ENCODE assay signal across 7 cellular contexts in the genomic region with DNA sequence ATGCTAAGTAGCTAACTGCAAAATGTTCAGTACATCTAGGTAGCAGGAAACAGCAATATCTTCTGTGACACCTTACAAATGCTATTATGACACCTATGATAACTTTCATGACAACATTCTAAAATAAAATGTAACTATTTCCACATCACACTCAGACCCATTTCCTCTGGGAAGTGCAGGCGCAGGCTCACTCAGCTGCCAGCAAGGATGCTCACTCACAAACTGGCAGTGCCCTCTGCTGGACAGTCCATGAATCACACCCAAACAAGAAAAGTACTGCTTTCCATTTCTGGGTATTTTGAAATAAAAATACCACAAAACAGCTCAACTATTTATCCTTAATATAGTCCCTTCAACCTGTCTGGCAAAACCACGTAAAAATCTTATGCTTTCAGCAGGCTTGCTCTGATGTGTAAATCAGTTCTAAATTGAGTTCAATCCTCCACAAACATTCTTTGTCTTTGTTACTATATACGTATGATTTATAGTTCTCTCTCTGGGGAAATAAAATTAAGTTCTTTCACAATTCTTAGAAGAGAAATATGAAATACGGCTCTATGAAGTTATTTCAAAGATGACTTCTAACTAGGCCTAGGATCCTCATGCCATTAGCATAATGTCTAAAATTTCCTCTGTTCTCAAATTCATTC.
A peak's percentile ranks its signal among the peaks of the same experiment; 100 is the strongest.
DNase-seq lines count a peak whose midpoint lies in the region; ATAC-seq, FAIRE-seq and TF ChIP-seq lines count a peak whose summit lies in the region.

No MANE protein-coding gene starts in this region.

- H3K9me3 ChIP-seq in H1 (ENCODE audit: insufficient read depth in 2 of 2, low read depth in 1 of 2, low read length in 1 of 2) = no peaks in the 10 kb centered on the region

- H4K8ac ChIP-seq in H1 (ENCODE audit: extremely low read depth, insufficient read depth, low read length) = no peak overlapping the region

- H3K36me3 ChIP-seq in H1 (ENCODE audit: control insufficient read depth in 2 of 4, insufficient read depth in 4 of 4, low read length in 3 of 4) = no peaks in the 10 kb centered on the region

- no peak for TF ChIP-seq EP300 in H1 (IDR thresholded peaks at IDR 0.05; ENCODE audit: borderline replicate concordance in 1 of 2, low read depth in 2 of 2, low read length in 2 of 2)

- no peaks in the 10 kb centered on the region for H3K9me3 Mint-ChIP-seq in activated CD8-positive, alpha-beta T cell treated with anti-CD3 and anti-CD28 coated beads for 36 hours
- H3K9me3 Mint-ChIP-seq in mesothelial cell of epicardium = no peaks in the 10 kb centered on the region

- H2BK12ac ChIP-seq in H1 (ENCODE audit: low read depth, low read length) = no peak overlapping the region

- ATAC-seq in HG03045 (IDR thresholded peaks at IDR 0.05; ENCODE audit: unreplicated experiment) = peak; percentile 53
- ATAC-seq in activated CD8-positive, alpha-beta T cell treated with anti-CD3 and anti-CD28 coated beads for 36 hours = peak; percentile 75

- peaks cover 12% of the 10 kb centered on the region; the same call in 1 of the 2 replicates for H3K79me1 ChIP-seq in H1 (ENCODE audit: low read depth, low read length)

- H3K4me3 ChIP-seq in H1 (ENCODE audit: extremely low read depth in 1 of 4, insufficient read depth in 2 of 4, low read depth in 3 of 4, low read length in 4 of 4) = no peak overlapping the region

- H2BK5ac ChIP-seq in H1 (ENCODE audit: low read depth, low read length) = no peak overlapping the region

- POLR2A ChIA-PET in activated CD8-positive, alpha-beta T cell treated with anti-CD3 and anti-CD28 coated beads for 36 hours (lab: Charles Lee) = no interaction called here
- POLR2A ChIA-PET in H1 (lab: Charles Lee; ENCODE audit: partially characterized antibody) = no interaction called here

- peak; percentile 88 for FAIRE-seq in H1 (lab: Jason Lieb, UNC)

- no peak overlapping the region for H3K18ac ChIP-seq in H1 (ENCODE audit: extremely low read depth, low read length)

- H3K79me2 ChIP-seq in H1 (ENCODE audit: control insufficient read depth in 1 of 2, insufficient read depth in 2 of 2, low read length in 2 of 2) = peaks cover 0 to 60% of the 10 kb centered on the region in 2 experiments; a peak in 2 of 4 replicates

- H2AK5ac ChIP-seq in H1 (ENCODE audit: low read depth, low read length) = no peak overlapping the region

- no peak overlapping the region for H2BK120ac ChIP-seq in H1 (replicated peaks; ENCODE audit: low read depth, low read length)

- H3K36me3 Mint-ChIP-seq in activated CD8-positive, alpha-beta T cell treated with anti-CD3 and anti-CD28 coated beads for 36 hours (ENCODE audit: low read depth) = no peaks in the 10 kb centered on the region
- peaks cover 8% of the 10 kb centered on the region for H3K36me3 Mint-ChIP-seq in mesothelial cell of epicardium

- no peak overlapping the region for H2BK20ac ChIP-seq in H1 (ENCODE audit: low read length)

- H2AFZ ChIP-seq in H1 (ENCODE audit: low read length) = no peak overlapping the region

- H2BK15ac ChIP-seq in H1 (ENCODE audit: low read length) = no peak overlapping the region

- H3K27ac ChIP-seq in H1 (ENCODE audit: low read depth, low read length) = no peak overlapping the region

- 48% methylated on average over 4 of the region's 4 CpGs; no CpG with 5 or more reads in 1 of the 2 experiments for WGBS in H1 (ENCODE audit: extremely low coverage in 1 of 2, insufficient coverage in 1 of 2, insufficient read length in 1 of 2, insufficient replicate concordance in 2 of 2, low coverage in 1 of 2, low lambda C conversion rate in 2 of 2, missing lambda C conversion rate in 1 of 2), 2 experiments

- peaks cover 2 to 4% of the 10 kb centered on the region in 2 experiments for H4K20me1 ChIP-seq in H1 (replicated peaks in 1 of 2; ENCODE audit: control insufficient read depth in 1 of 2, insufficient read depth in 2 of 2, low read length in 2 of 2)

- DNase-seq in NCI-H526 (lab: John Stamatoyannopoulos, UW) = peak; percentile 41 to 77
- DNase-seq in activated CD8-positive, alpha-beta T cell treated with anti-CD3 and anti-CD28 coated beads for 36 hours = peak; percentile 78
- DNase-seq in H1 (ENCODE audit: low read depth in 1 of 2, low spot score in 2 of 2) = peak; percentile 31 to 87
- DNase-seq in mesothelial cell of epicardium (ENCODE audit: low spot score in 2 of 2, unreplicated experiment in 2 of 2) = peak; percentile 49 to 81
- peak; percentile 20 to 39 for DNase-seq in stimulated activated CD8-positive, alpha-beta memory T cell treated with anti-CD3 and anti-CD28 coated beads, Interleukin-4, amount 100 ng/mL, for 1 hour (ENCODE audit: low read depth in 2 of 2, low spot score in 1 of 2)

- H3K27me3 Mint-ChIP-seq in activated CD8-positive, alpha-beta T cell treated with anti-CD3 and anti-CD28 coated beads for 36 hours = peaks cover 2% of the 10 kb centered on the region
- H3K27me3 Mint-ChIP-seq in mesothelial cell of epicardium (ENCODE audit: low read depth) = no peaks in the 10 kb centered on the region

- H3K4me2 ChIP-seq in H1 (ENCODE audit: insufficient read depth in 1 of 2, low read depth in 2 of 2, low read length in 2 of 2) = no peak overlapping the region

- H3K56ac ChIP-seq in H1 (replicated peaks; ENCODE audit: insufficient read length, low read depth, low read length) = no peak overlapping the region

- H3K4me3 Mint-ChIP-seq in activated CD8-positive, alpha-beta T cell treated with anti-CD3 and anti-CD28 coated beads for 36 hours = no peak overlapping the region
- no peak overlapping the region for H3K4me3 Mint-ChIP-seq in mesothelial cell of epicardium

- no peak overlapping the region for H3K9ac ChIP-seq in H1 (replicated peaks in 1 of 4; ENCODE audit: extremely low read depth in 1 of 4, low read depth in 3 of 4, low read length in 3 of 4)

- peaks cover 5 to 18% (median 9%) of the 10 kb centered on the region in 4 experiments; a peak in 5 of 7 replicates for H3K4me1 ChIP-seq in H1 (replicated peaks in 1 of 4; ENCODE audit: control insufficient read depth in 3 of 4, insufficient read depth in 4 of 4, low read length in 3 of 4)

- TF ChIP-seq CTCF in GM12872 (IDR thresholded peaks at IDR 0.05; ENCODE audit: insufficient read depth, low read depth, low read length) (peak; percentile 91), H1 (IDR thresholded peaks at IDR 0.05; ENCODE audit: control extremely low read depth in 1 of 3, insufficient read depth in 1 of 3, low read depth in 1 of 3, low read length in 3 of 3) (peak; percentile 74 to 85 (median 77)), mesothelial cell of epicardium (IDR thresholded peaks at IDR 0.05; ENCODE audit: unreplicated experiment) (peak; percentile 100)
- TF ChIP-seq CTCF in activated CD8-positive, alpha-beta T cell treated with anti-CD3 and anti-CD28 coated beads for 36 hours (IDR thresholded peaks at IDR 0.05) = peak; percentile 95

- TF ChIP-seq POLR2A in H1 (IDR thresholded peaks at IDR 0.05; ENCODE audit: control extremely low read depth in 1 of 2, low read depth in 2 of 2, low read length in 2 of 2) = no peak

- no peaks in the 10 kb centered on the region for H3K27me3 ChIP-seq in H1 (replicated peaks in 1 of 4; ENCODE audit: control insufficient read depth in 3 of 4, extremely low read depth in 1 of 4, insufficient read depth in 3 of 4, low read length in 3 of 4)

- no peak overlapping the region for H4K91ac ChIP-seq in H1 (replicated peaks; ENCODE audit: insufficient read length, low read length)

- H3K4ac ChIP-seq in H1 (replicated peaks; ENCODE audit: insufficient read length, low read depth, low read length) = no peak overlapping the region

- no peak overlapping the region for H3K23ac ChIP-seq in H1 (ENCODE audit: insufficient read length)

- no peaks in the 10 kb centered on the region for H3K23me2 ChIP-seq in H1 (ENCODE audit: low read depth, low read length)

- H4K5ac ChIP-seq in H1 (ENCODE audit: insufficient read length, low read depth, low read length) = no peak overlapping the region

- peaks cover 5% of the 10 kb centered on the region for H3K4me1 Mint-ChIP-seq in activated CD8-positive, alpha-beta T cell treated with anti-CD3 and anti-CD28 coated beads for 36 hours (ENCODE audit: low read depth)
- H3K4me1 Mint-ChIP-seq in mesothelial cell of epicardium = peaks cover 44% of the 10 kb centered on the region

- intact Hi-C loops in activated CD8-positive, alpha-beta T cell treated with anti-CD3 and anti-CD28 coated beads for 36 hours (cut with micrococcal nuclease) = loop anchor here (5.0 kb wide), 2 partner anchors 116 to 1306 kb away; a partner anchor contains a TSS

- CTCF ChIA-PET in activated CD8-positive, alpha-beta T cell treated with anti-CD3 and anti-CD28 coated beads for 36 hours (lab: Charles Lee) = interaction anchor here (0.7 to 3.7 kb wide), 39 partner anchors 8 to 1445 kb away, joined by 3 to 26 read pairs (median 5); a partner anchor contains a TSS
- CTCF ChIA-PET in H1 (lab: Charles Lee; ENCODE audit: partially characterized antibody) = interaction anchor here (0.6 to 5.0 kb wide), 39 partner anchors 9 to 1445 kb away, joined by 3 to 57 read pairs (median 3); no protein-coding TSS in a partner anchor

- no peak overlapping the region for H3K27ac Mint-ChIP-seq in activated CD8-positive, alpha-beta T cell treated with anti-CD3 and anti-CD28 coated beads for 36 hours
- H3K27ac Mint-ChIP-seq in mesothelial cell of epicardium = peak overlapping the region; percentile 8

- peak; percentile 93 to 94 for TF ChIP-seq RAD21 in H1 (IDR thresholded peaks at IDR 0.05 in 1 of 2, conservative IDR thresholded peaks at IDR 0.05 in 1 of 2; ENCODE audit: low read depth in 2 of 2, low read length in 2 of 2)

- H3K14ac ChIP-seq in H1 (ENCODE audit: insufficient read length) = no peak overlapping the region

TF ChIP-seq in H1, 55 proteins besides CTCF, POLR2A, EP300 and RAD21:
- TF ChIP-seq ASH2L (IDR thresholded peaks at IDR 0.05; ENCODE audit: low read length) (peak; percentile 52), HDAC6 (IDR thresholded peaks at IDR 0.05; ENCODE audit: low read depth, low read length) (no peak), RXRA (IDR thresholded peaks at IDR 0.05; ENCODE audit: insufficient read depth, low read depth, low read length) (no peak), BRCA1 (IDR thresholded peaks at IDR 0.05; ENCODE audit: low read depth, low read length) (no peak), RFX5 (IDR thresholded peaks at IDR 0.05; ENCODE audit: borderline replicate concordance, low read depth, low read length) (no peak), SUZ12 (IDR thresholded peaks at IDR 0.05; ENCODE audit: low read length) (no peak)
- TF ChIP-seq, protein P1, sequence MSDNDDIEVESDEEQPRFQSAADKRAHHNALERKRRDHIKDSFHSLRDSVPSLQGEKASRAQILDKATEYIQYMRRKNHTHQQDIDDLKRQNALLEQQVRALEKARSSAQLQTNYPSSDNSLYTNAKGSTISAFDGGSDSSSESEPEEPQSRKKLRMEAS (IDR thresholded peaks at IDR 0.05) = no peak
